2 cellular contexts compared by ENCODE assay signal in the genomic region with DNA sequence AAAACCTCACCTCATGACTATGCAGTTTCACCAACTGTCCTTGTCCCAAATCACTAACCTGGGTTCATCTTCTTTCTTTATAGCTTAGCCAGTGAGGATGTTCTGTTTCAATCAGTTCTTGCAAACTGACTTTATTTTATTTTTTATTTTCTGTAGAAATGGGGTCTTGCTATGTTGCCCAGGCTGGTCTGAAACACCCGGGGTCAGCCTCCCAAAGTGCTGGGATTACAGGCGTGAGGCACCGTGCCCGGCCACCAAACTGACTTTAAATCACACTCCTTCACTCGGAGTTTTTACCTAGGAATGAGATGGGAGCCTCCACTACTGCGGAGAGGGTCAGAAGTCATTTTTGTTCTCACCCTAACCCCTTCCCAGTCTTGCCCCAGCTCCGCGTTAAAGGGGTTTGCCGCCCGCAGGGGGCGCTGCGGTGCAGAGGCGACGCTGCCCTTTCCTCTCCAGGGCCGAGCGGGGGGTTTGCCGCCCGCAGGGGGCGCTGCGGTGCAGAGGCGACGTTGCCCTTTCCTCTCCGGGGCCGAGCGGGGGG.
TF ChIP-seq lines count a peak whose summit lies in the region.

No MANE protein-coding gene starts in this region.

TF ChIP-seq in SK-N-SH, 30 proteins besides CTCF, POLR2A, EP300 and RAD21 (continued from another document):
- TF ChIP-seq, protein P1, sequence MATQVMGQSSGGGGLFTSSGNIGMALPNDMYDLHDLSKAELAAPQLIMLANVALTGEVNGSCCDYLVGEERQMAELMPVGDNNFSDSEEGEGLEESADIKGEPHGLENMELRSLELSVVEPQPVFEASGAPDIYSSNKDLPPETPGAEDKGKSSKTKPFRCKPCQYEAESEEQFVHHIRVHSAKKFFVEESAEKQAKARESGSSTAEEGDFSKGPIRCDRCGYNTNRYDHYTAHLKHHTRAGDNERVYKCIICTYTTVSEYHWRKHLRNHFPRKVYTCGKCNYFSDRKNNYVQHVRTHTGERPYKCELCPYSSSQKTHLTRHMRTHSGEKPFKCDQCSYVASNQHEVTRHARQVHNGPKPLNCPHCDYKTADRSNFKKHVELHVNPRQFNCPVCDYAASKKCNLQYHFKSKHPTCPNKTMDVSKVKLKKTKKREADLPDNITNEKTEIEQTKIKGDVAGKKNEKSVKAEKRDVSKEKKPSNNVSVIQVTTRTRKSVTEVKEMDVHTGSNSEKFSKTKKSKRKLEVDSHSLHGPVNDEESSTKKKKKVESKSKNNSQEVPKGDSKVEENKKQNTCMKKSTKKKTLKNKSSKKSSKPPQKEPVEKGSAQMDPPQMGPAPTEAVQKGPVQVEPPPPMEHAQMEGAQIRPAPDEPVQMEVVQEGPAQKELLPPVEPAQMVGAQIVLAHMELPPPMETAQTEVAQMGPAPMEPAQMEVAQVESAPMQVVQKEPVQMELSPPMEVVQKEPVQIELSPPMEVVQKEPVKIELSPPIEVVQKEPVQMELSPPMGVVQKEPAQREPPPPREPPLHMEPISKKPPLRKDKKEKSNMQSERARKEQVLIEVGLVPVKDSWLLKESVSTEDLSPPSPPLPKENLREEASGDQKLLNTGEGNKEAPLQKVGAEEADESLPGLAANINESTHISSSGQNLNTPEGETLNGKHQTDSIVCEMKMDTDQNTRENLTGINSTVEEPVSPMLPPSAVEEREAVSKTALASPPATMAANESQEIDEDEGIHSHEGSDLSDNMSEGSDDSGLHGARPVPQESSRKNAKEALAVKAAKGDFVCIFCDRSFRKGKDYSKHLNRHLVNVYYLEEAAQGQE (IDR thresholded peaks at IDR 0.05; ENCODE audit: low read depth, low read length) = no peak
- TF ChIP-seq, protein P2, sequence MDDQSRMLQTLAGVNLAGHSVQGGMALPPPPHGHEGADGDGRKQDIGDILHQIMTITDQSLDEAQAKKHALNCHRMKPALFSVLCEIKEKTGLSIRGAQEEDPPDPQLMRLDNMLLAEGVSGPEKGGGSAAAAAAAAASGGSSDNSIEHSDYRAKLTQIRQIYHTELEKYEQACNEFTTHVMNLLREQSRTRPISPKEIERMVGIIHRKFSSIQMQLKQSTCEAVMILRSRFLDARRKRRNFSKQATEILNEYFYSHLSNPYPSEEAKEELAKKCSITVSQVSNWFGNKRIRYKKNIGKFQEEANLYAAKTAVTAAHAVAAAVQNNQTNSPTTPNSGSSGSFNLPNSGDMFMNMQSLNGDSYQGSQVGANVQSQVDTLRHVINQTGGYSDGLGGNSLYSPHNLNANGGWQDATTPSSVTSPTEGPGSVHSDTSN (IDR thresholded peaks at IDR 0.05) = no peak
- TF ChIP-seq GABPA (IDR thresholded peaks at IDR 0.05; ENCODE audit: low read depth) (no peak), TAF1 (IDR thresholded peaks at IDR 0.05; ENCODE audit: borderline replicate concordance, low read depth, low read length) (no peak), EZH2phosphoT487 (IDR thresholded peaks at IDR 0.05; ENCODE audit: borderline replicate concordance, low read depth) (no peak), FOXJ3 (CRISPR knock-in tag; IDR thresholded peaks at IDR 0.05) (no peak)
- TF ChIP-seq, protein P3, sequence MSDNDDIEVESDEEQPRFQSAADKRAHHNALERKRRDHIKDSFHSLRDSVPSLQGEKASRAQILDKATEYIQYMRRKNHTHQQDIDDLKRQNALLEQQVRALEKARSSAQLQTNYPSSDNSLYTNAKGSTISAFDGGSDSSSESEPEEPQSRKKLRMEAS (IDR thresholded peaks at IDR 0.05; ENCODE audit: low read depth) = no peak
- TF ChIP-seq, protein P4, sequence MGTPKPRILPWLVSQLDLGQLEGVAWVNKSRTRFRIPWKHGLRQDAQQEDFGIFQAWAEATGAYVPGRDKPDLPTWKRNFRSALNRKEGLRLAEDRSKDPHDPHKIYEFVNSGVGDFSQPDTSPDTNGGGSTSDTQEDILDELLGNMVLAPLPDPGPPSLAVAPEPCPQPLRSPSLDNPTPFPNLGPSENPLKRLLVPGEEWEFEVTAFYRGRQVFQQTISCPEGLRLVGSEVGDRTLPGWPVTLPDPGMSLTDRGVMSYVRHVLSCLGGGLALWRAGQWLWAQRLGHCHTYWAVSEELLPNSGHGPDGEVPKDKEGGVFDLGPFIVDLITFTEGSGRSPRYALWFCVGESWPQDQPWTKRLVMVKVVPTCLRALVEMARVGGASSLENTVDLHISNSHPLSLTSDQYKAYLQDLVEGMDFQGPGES (IDR thresholded peaks at IDR 0.05; ENCODE audit: low read depth, low read length) = no peak
TF ChIP-seq in SK-N-SH: peak in this region for 0.

TF ChIP-seq in SK-N-SH treated with all-trans-retinoic acid at 6 μM for 48 hours, 23 proteins besides CTCF, POLR2A, EP300 and RAD21 (continued from another document):
- TF ChIP-seq, protein P5, sequence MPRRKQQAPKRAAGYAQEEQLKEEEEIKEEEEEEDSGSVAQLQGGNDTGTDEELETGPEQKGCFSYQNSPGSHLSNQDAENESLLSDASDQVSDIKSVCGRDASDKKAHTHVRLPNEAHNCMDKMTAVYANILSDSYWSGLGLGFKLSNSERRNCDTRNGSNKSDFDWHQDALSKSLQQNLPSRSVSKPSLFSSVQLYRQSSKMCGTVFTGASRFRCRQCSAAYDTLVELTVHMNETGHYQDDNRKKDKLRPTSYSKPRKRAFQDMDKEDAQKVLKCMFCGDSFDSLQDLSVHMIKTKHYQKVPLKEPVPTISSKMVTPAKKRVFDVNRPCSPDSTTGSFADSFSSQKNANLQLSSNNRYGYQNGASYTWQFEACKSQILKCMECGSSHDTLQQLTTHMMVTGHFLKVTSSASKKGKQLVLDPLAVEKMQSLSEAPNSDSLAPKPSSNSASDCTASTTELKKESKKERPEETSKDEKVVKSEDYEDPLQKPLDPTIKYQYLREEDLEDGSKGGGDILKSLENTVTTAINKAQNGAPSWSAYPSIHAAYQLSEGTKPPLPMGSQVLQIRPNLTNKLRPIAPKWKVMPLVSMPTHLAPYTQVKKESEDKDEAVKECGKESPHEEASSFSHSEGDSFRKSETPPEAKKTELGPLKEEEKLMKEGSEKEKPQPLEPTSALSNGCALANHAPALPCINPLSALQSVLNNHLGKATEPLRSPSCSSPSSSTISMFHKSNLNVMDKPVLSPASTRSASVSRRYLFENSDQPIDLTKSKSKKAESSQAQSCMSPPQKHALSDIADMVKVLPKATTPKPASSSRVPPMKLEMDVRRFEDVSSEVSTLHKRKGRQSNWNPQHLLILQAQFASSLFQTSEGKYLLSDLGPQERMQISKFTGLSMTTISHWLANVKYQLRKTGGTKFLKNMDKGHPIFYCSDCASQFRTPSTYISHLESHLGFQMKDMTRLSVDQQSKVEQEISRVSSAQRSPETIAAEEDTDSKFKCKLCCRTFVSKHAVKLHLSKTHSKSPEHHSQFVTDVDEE (CRISPR knock-in tag; IDR thresholded peaks at IDR 0.05) = no peak
- TF ChIP-seq, protein P6, sequence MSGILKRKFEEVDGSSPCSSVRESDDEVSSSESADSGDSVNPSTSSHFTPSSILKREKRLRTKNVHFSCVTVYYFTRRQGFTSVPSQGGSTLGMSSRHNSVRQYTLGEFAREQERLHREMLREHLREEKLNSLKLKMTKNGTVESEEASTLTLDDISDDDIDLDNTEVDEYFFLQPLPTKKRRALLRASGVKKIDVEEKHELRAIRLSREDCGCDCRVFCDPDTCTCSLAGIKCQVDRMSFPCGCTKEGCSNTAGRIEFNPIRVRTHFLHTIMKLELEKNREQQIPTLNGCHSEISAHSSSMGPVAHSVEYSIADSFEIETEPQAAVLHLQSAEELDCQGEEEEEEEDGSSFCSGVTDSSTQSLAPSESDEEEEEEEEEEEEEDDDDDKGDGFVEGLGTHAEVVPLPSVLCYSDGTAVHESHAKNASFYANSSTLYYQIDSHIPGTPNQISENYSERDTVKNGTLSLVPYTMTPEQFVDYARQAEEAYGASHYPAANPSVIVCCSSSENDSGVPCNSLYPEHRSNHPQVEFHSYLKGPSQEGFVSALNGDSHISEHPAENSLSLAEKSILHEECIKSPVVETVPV (CRISPR knock-in tag; IDR thresholded peaks at IDR 0.05) = no peak
- TF ChIP-seq OSR1 (CRISPR knock-in tag; IDR thresholded peaks at IDR 0.05) = no peak
- TF ChIP-seq, protein P7, sequence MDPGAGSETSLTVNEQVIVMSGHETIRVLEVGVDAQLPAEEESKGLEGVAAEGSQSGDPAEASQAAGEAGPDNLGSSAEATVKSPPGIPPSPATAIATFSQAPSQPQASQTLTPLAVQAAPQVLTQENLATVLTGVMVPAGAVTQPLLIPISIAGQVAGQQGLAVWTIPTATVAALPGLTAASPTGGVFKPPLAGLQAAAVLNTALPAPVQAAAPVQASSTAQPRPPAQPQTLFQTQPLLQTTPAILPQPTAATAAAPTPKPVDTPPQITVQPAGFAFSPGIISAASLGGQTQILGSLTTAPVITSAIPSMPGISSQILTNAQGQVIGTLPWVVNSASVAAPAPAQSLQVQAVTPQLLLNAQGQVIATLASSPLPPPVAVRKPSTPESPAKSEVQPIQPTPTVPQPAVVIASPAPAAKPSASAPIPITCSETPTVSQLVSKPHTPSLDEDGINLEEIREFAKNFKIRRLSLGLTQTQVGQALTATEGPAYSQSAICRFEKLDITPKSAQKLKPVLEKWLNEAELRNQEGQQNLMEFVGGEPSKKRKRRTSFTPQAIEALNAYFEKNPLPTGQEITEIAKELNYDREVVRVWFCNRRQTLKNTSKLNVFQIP (CRISPR knock-in tag; IDR thresholded peaks at IDR 0.05; ENCODE audit: borderline replicate concordance, low read depth) = no peak
- no peak for TF ChIP-seq ESRRG (CRISPR knock-in tag; IDR thresholded peaks at IDR 0.05)
- TF ChIP-seq TCF4 (CRISPR knock-in tag; IDR thresholded peaks at IDR 0.05; ENCODE audit: borderline replicate concordance) = no peak
- no peak for TF ChIP-seq ZFP30 (CRISPR knock-in tag; IDR thresholded peaks at IDR 0.05)
- no peak for TF ChIP-seq ISL1 (CRISPR knock-in tag; IDR thresholded peaks at IDR 0.05)
- no peak for TF ChIP-seq ARNTL (CRISPR knock-in tag; IDR thresholded peaks at IDR 0.05; ENCODE audit: borderline replicate concordance, low read depth)
- no peak for TF ChIP-seq ZNF70 (CRISPR knock-in tag; IDR thresholded peaks at IDR 0.05)
- TF ChIP-seq SNAI2 (CRISPR knock-in tag; IDR thresholded peaks at IDR 0.05) = no peak
